ENCODE assay signal across 1 cellular context in the genomic region with DNA sequence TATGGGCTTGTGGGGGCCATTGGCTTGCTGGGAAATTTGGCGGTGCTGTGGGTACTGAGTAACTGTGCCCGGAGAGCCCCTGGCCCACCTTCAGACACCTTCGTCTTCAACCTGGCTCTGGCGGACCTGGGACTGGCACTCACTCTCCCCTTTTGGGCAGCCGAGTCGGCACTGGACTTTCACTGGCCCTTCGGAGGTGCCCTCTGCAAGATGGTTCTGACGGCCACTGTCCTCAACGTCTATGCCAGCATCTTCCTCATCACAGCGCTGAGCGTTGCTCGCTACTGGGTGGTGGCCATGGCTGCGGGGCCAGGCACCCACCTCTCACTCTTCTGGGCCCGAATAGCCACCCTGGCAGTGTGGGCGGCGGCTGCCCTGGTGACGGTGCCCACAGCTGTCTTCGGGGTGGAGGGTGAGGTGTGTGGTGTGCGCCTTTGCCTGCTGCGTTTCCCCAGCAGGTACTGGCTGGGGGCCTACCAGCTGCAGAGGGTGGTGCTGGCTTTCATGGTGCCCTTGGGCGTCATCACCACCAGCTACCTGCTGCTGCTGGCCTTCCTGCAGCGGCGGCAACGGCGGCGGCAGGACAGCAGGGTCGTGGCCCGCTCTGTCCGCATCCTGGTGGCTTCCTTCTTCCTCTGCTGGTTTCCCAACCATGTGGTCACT.
A peak's percentile ranks its signal among the peaks of the same experiment; 100 is the strongest.
TF ChIP-seq lines count a peak whose summit lies in the region.

No MANE protein-coding gene starts in this region.

TF ChIP-seq in GM12878, 131 proteins besides CTCF, POLR2A, EP300 and RAD21:
- TF ChIP-seq POLR2AphosphoS2 (IDR thresholded peaks at IDR 0.05; ENCODE audit: low read depth, low read length) (peak; percentile 51; the same call in 1 of the 2 replicates), SMAD5 (IDR thresholded peaks at IDR 0.05; ENCODE audit: low read depth) (peak; percentile 36; the same call in 1 of the 2 replicates), CHD1 (IDR thresholded peaks at IDR 0.05; ENCODE audit: low read depth, low read length) (no peak)
